Comparison of ENCODE assay signal across 9 cellular contexts in the genomic region with DNA sequence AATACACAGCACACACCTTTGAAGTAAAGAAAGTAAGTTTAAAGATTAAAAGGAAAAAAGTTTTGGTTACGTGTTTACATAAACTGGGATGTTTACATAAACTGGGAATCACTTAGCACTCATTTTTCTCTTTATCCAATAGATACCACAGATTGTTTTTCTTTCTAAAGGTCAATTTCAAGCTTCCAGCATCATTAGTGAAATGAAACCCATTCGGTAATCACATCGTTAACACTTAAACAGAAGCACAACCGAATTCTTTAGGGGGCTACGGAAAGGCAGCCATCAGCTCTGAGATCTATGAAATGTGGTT. TPM values are rescaled to one million over a fixed set of nuclear protein-coding genes. Genes with fewer than 3 reads are reported as not detected.
DNase-seq lines count a peak whose midpoint lies in the region; ATAC-seq and TF ChIP-seq lines count a peak whose summit lies in the region.
"Had no signal": no experiment of that assay in that cellular context is flagged by ENCODE, and none has a peak within 500 bp of the region (broad histone marks: within the 10 kb centered on the region; RNA-seq: fewer than 3 reads in every experiment).

No MANE protein-coding gene starts in this region.

- peaks cover 53% of the 10 kb centered on the region for H3K27me3 Mint-ChIP-seq in activated CD4-positive, alpha-beta T cell treated with anti-CD3 and anti-CD28 coated beads, Interleukin-2, amount 10 ng/mL, durations not matched to agents 7 days and 5 days

- no peak for TF ChIP-seq POLR2A in right lobe of liver (IDR thresholded peaks at IDR 0.05)

- no peaks in the 10 kb centered on the region for H3K4me1 ChIP-seq in ascending aorta
- peaks cover 0 to 4% (median 0%) of the 10 kb centered on the region in 4 donors for H3K4me1 ChIP-seq in right lobe of liver

- CTCF ChIA-PET in activated CD4-positive, alpha-beta T cell treated with anti-CD3 and anti-CD28 coated beads, Interleukin-2, amount 10 ng/mL, durations not matched to agents 7 days and 5 days (lab: Charles Lee): no interaction called here

- no peaks in the 10 kb centered on the region for H3K9me3 ChIP-seq in ascending aorta
- H3K9me3 ChIP-seq in right lobe of liver: no peaks in the 10 kb centered on the region

- POLR2A ChIA-PET in activated CD4-positive, alpha-beta T cell treated with anti-CD3 and anti-CD28 coated beads, Interleukin-2, amount 10 ng/mL, durations not matched to agents 7 days and 5 days (lab: Charles Lee): no interaction called here

- ATAC-seq in right lobe of liver (peak in 1 of 4 donors; percentile 7), HG02852 (IDR thresholded peaks at IDR 0.05; ENCODE audit: unreplicated experiment) (no peak)

- no peak for TF ChIP-seq CTCF in ascending aorta (IDR thresholded peaks at IDR 0.05)
- TF ChIP-seq CTCF in right lobe of liver (IDR thresholded peaks at IDR 0.05): no peak

- H3K27ac ChIP-seq in ascending aorta (peak overlapping the region in 1 of 2 donors; percentile 6), right lobe of liver (no peak overlapping the region)

- no peaks in the 10 kb centered on the region for H3K9me3 Mint-ChIP-seq in activated CD4-positive, alpha-beta T cell treated with anti-CD3 and anti-CD28 coated beads, Interleukin-2, amount 10 ng/mL, durations not matched to agents 7 days and 5 days

- H3K27ac Mint-ChIP-seq in activated CD4-positive, alpha-beta T cell treated with anti-CD3 and anti-CD28 coated beads, Interleukin-2, amount 10 ng/mL, durations not matched to agents 7 days and 5 days: no peak overlapping the region

- WGBS in right lobe of liver (ENCODE audit: insufficient coverage, low coverage, low lambda C conversion rate, missing lambda C conversion rate): 4% methylated on average over 5 of the region's 5 CpGs

- H3K27me3 ChIP-seq in ascending aorta: no peaks in the 10 kb centered on the region
- no peaks in the 10 kb centered on the region for H3K27me3 ChIP-seq in right lobe of liver

- peak overlapping the region; percentile 70 for H3K4me3 Mint-ChIP-seq in activated CD4-positive, alpha-beta T cell treated with anti-CD3 and anti-CD28 coated beads, Interleukin-2, amount 10 ng/mL, durations not matched to agents 7 days and 5 days

- H3K36me3 Mint-ChIP-seq in activated CD4-positive, alpha-beta T cell treated with anti-CD3 and anti-CD28 coated beads, Interleukin-2, amount 10 ng/mL, durations not matched to agents 7 days and 5 days (ENCODE audit: low read depth): peaks cover 1% of the 10 kb centered on the region

- intact Hi-C loops in ascending aorta (cut with DNase I) (no loop called here), right lobe of liver (cut with DNase I) (no loop called here)

- no peak for DNase-seq in activated CD4-positive, alpha-beta T cell treated with anti-CD3 and anti-CD28 coated beads, Interleukin-2, amount 10 ng/mL, durations not matched to agents 7 days and 5 days
- DNase-seq in activated CD4-positive, alpha-beta T cell treated with anti-CD3 and anti-CD28 coated beads for 4 hours: no peak
- DNase-seq in ascending aorta (ENCODE audit: low spot score in 2 of 2): no peak
- DNase-seq in right lobe of liver: no peak
- peak; percentile 12 for DNase-seq in superior temporal gyrus (ENCODE audit: extremely low spot score)
- no peak for DNase-seq in SKM-1 treated with dmso at 0.1 percent for 144 hours (lab: John Stamatoyannopoulos, UW; ENCODE audit: unreplicated experiment)
- DNase-seq in NCI-H1694 treated with DMSO at 0.1 percent for 48 hours (lab: John Stamatoyannopoulos, UW): no peak
- DNase-seq: Kasumi-1 had no signal

- H3K36me3 ChIP-seq in ascending aorta (no peaks in the 10 kb centered on the region), right lobe of liver (no peaks in the 10 kb centered on the region)

- H3K4me3 ChIP-seq in ascending aorta (peak overlapping the region; percentile 75), right lobe of liver (peak overlapping the region; percentile 59 to 73 (median 61))

- H3K4me1 Mint-ChIP-seq in activated CD4-positive, alpha-beta T cell treated with anti-CD3 and anti-CD28 coated beads, Interleukin-2, amount 10 ng/mL, durations not matched to agents 7 days and 5 days: peaks cover 12% of the 10 kb centered on the region

RNA-seq across cellular contexts. Expression of a gene that starts 1.1 kb away (rescaled TPM):
- total RNA-seq in activated CD4-positive, alpha-beta T cell treated with anti-CD3 and anti-CD28 coated beads, Interleukin-2, amount 10 ng/mL, durations not matched to agents 7 days and 5 days: not detected
- total RNA-seq in ascending aorta (not detected), right lobe of liver (under 1 TPM in 3 of 6 experiments, not detected in 3; 0.44 to 0.81 (median 0.55) TPM)
